In the genomic region with DNA sequence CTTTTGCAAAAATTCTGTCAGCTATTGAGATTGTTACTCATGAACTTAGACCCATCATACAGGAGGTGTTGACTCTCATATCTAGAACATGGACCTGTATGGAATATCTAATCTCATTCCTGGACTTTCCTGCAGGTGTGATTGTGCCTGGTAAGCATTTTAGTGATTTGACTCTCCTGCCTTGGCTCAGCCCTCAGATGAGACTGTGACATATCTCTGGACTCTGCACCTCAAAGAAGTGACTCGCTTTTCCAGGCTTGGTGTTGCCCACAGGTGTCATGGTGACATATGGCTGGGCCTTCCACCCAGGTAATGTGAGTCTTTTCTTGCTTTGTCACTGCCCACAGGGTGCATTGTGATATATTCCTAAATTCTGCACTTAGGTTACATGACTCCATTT, we compare ENCODE assay signal across 19 cellular contexts. TPM values are rescaled to one million over a fixed set of nuclear protein-coding genes. Genes with fewer than 3 reads are reported as not detected.
DNase-seq lines count a peak whose midpoint lies in the region; ATAC-seq, FAIRE-seq and TF ChIP-seq lines count a peak whose summit lies in the region.
"Had no signal": no experiment of that assay in that cellular context is flagged by ENCODE, and none has a peak within 500 bp of the region (broad histone marks: within the 10 kb centered on the region; RNA-seq: fewer than 3 reads in every experiment).

No MANE protein-coding gene starts in this region.

- H4K20me1 ChIP-seq in IMR-90 (ENCODE audit: insufficient read depth, low read length) (no peaks in the 10 kb centered on the region), HepG2 (ENCODE audit: insufficient read depth, low read length) (no peaks in the 10 kb centered on the region)
- H4K20me1 ChIP-seq: BLaER1 treated with 17β-estradiol and CSF1 and Interleukin-3, amounts not matched to agents 10 nM and 100 nM had no signal

- no peak overlapping the region for H2AFZ ChIP-seq in IMR-90 (replicated peaks; ENCODE audit: low read length, poor library complexity)
- H2AFZ ChIP-seq in HepG2 (ENCODE audit: low read length), result no peak overlapping the region

- dilution Hi-C loops in IMR-90 (cut with HindIII; ENCODE audit: low sequenced_read_pairs, unreplicated experiment), result no loop called here

- H3K23ac ChIP-seq in IMR-90 (ENCODE audit: low read depth, low read length), result no peak overlapping the region

- ATAC-seq in IMR-90 (ENCODE audit: low read depth), result no peak
- no peak for ATAC-seq in HepG2
- no peak for ATAC-seq in HG03469 (IDR thresholded peaks at IDR 0.05; ENCODE audit: unreplicated experiment)

- H3K9ac ChIP-seq in IMR-90 (ENCODE audit: low read depth, low read length) (no peak overlapping the region), HepG2 (ENCODE audit: insufficient read depth, low read depth, low read length) (no peak overlapping the region)
- H3K9ac ChIP-seq: BLaER1 treated with 17β-estradiol and CSF1 and Interleukin-3, amounts not matched to agents 10 nM and 100 nM had no signal

- CTCF ChIA-PET in IMR-90 (lab: Yijun Ruan, JAX), result no interaction called here
- CTCF ChIA-PET in HepG2 (lab: Yijun Ruan, JAX; ENCODE audit: low intra/inter-chr PET ratio, low total read pairs), result no interaction called here

- in situ Hi-C loops in IMR-90 (cut with MboI; ENCODE audit: low sequenced_read_pairs) (no loop called here), HepG2 (cut with HindIII; ENCODE audit: extremely low pct_ligation_motif_present, low pct_unique_long_range_greater_than_20kb) (loop anchor here (5.0 kb wide), 1 partner anchor 110 kb away; no protein-coding TSS in a partner anchor)

- no peak overlapping the region for H2AK9ac ChIP-seq in IMR-90 (replicated peaks; ENCODE audit: low read depth, low read length, poor library complexity)

- no peak overlapping the region for H3K18ac ChIP-seq in IMR-90 (ENCODE audit: low read depth, low read length)

- H3K4me1 ChIP-seq in IMR-90 (ENCODE audit: control insufficient read depth, insufficient read depth, low read length), result no peaks in the 10 kb centered on the region
- H3K4me1 ChIP-seq in HepG2 (ENCODE audit: insufficient read depth, low read length), result no peaks in the 10 kb centered on the region
- no peaks in the 10 kb centered on the region for H3K4me1 ChIP-seq in small intestine (ENCODE audit: control insufficient read depth in 2 of 2, insufficient read depth in 1 of 2, low read depth in 1 of 2, low read length in 1 of 2)
- H3K4me1 ChIP-seq: BE2C; BLaER1 treated with 17β-estradiol and CSF1 and Interleukin-3, amounts not matched to agents 10 nM and 100 nM; HAP-1 had no signal

- no peak overlapping the region for H4K8ac ChIP-seq in IMR-90 (ENCODE audit: low read depth in 2 of 2, low read length in 2 of 2)

- DNase-seq in IMR-90 (no peak), HepG2 (ENCODE audit: low spot score) (no peak), small intestine (peak; percentile 79), Ammon's horn (ENCODE audit: low spot score) (no peak)
- no peak for DNase-seq in stimulated activated CD4-positive, alpha-beta T cell treated with anti-CD3 and anti-CD28 coated beads, Interleukin-12 subunit alpha, Interleukin-12 subunit beta, amount 100 ng/mL, for 4 hours
- DNase-seq: BE2C; CD4-positive, alpha-beta T cell; CD8-positive, alpha-beta memory T cell; DMS 273 treated with DMSO at 0.1 percent for 48 hours; DND-41; GOT3; HFFc6 had no signal

- H3K9me3 ChIP-seq in IMR-90 (ENCODE audit: control insufficient read depth, insufficient read depth, low read length) (0 out of 2 replicates have a peak, but pooled peaks cover 2% of the 10 kb centered on the region), HepG2 (ENCODE audit: low read length) (peaks cover 62% of the 10 kb centered on the region), small intestine (ENCODE audit: control insufficient read depth, low read depth) (peaks cover 2% of the 10 kb centered on the region)
- H3K9me3 ChIP-seq: BE2C, HAP-1 had no signal

- no peaks in the 10 kb centered on the region for H3K36me3 ChIP-seq in IMR-90 (ENCODE audit: control insufficient read depth, insufficient read depth, low read length)
- no peaks in the 10 kb centered on the region for H3K36me3 ChIP-seq in HepG2 (replicated peaks in 1 of 2; ENCODE audit: control insufficient read depth in 1 of 2, insufficient read depth in 2 of 2, low read length in 2 of 2)
- H3K36me3 ChIP-seq in small intestine (ENCODE audit: control insufficient read depth in 2 of 2, insufficient read depth in 2 of 2, low read length in 2 of 2), result no peaks in the 10 kb centered on the region
- H3K36me3 ChIP-seq: BE2C; BLaER1 treated with 17β-estradiol and CSF1 and Interleukin-3, amounts not matched to agents 10 nM and 100 nM; HAP-1 had no signal

- H3K27ac ChIP-seq in IMR-90 (ENCODE audit: insufficient read depth, low read length) (no peak overlapping the region), HepG2 (ENCODE audit: extremely low read length, insufficient read depth, low read length) (no peak overlapping the region), small intestine (ENCODE audit: low read depth in 1 of 2, low read length in 1 of 2) (no peak overlapping the region)
- H3K27ac ChIP-seq: BLaER1 treated with 17β-estradiol and CSF1 and Interleukin-3, amounts not matched to agents 10 nM and 100 nM had no signal

- H3K79me2 ChIP-seq in HepG2 (ENCODE audit: insufficient read depth, low read length), result no peaks in the 10 kb centered on the region

- H2BK5ac ChIP-seq in IMR-90 (ENCODE audit: low read depth, low read length, poor library complexity, severe bottlenecking), result no peak overlapping the region

- WGBS in IMR-90 (ENCODE audit: extremely low coverage in 2 of 2, insufficient read length in 1 of 2), 2 experiments, result no CpG with 5 or more reads among the region's 1 CpG
- 0% methylated on average over 1 of the region's 1 CpG for WGBS in HepG2 (ENCODE audit: low lambda C conversion rate)
- WGBS in small intestine, 3 donors, result 65 to 68% (median 68%) methylated on average over 1 of the region's 1 CpG

- H3K27me3 ChIP-seq in IMR-90 (ENCODE audit: control insufficient read depth, insufficient read depth, low read length), result no peaks in the 10 kb centered on the region
- no peaks in the 10 kb centered on the region for H3K27me3 ChIP-seq in HepG2 (ENCODE audit: control insufficient read depth in 1 of 2, insufficient read depth in 2 of 2, low read length in 2 of 2)
- no peaks in the 10 kb centered on the region for H3K27me3 ChIP-seq in small intestine (ENCODE audit: control insufficient read depth in 2 of 2, insufficient read depth in 2 of 2, low read length in 2 of 2)
- H3K27me3 ChIP-seq: BE2C; BLaER1 treated with 17β-estradiol and CSF1 and Interleukin-3, amounts not matched to agents 10 nM and 100 nM had no signal

- H2BK120ac ChIP-seq in IMR-90 (ENCODE audit: low read depth, low read length), result no peak overlapping the region

- H4K91ac ChIP-seq in IMR-90 (ENCODE audit: insufficient read depth, low read depth, low read length), result no peak overlapping the region

- H3K4me3 ChIP-seq in IMR-90 (ENCODE audit: insufficient read depth, low read depth, low read length) (no peak overlapping the region), HepG2 (replicated peaks in 1 of 3; ENCODE audit: insufficient read depth in 1 of 3, low read depth in 2 of 3, low read length in 3 of 3) (no peak overlapping the region), small intestine (ENCODE audit: low read depth in 1 of 2, low read length in 2 of 2) (no peak overlapping the region)
- H3K4me3 ChIP-seq: BLaER1 treated with 17β-estradiol and CSF1 and Interleukin-3, amounts not matched to agents 10 nM and 100 nM; HAP-1 had no signal

- H3K4me2 ChIP-seq in IMR-90 (ENCODE audit: low read depth, low read length) (no peak overlapping the region), HepG2 (ENCODE audit: low read depth, low read length) (no peak overlapping the region)
- H3K4me2 ChIP-seq: BLaER1 treated with 17β-estradiol and CSF1 and Interleukin-3, amounts not matched to agents 10 nM and 100 nM had no signal

- H3K79me1 ChIP-seq in IMR-90 (ENCODE audit: low read depth in 1 of 2, low read length in 2 of 2), result no peaks in the 10 kb centered on the region

- no peak overlapping the region for H3K56ac ChIP-seq in IMR-90 (ENCODE audit: extremely low read depth, insufficient read depth, low read length)

- H2AK5ac ChIP-seq in IMR-90 (ENCODE audit: low read depth, low read length), result no peak overlapping the region

- no peak overlapping the region for H4K5ac ChIP-seq in IMR-90 (ENCODE audit: low read depth, low read length)

- TF ChIP-seq EP300 in HepG2 (IDR thresholded peaks at IDR 0.05; ENCODE audit: low read depth in 2 of 2, low read length in 2 of 2) (no peak), HepG2 (CRISPR knock-in tag; IDR thresholded peaks at IDR 0.05; ENCODE audit: borderline replicate concordance) (no peak)

- no peak for TF ChIP-seq RAD21 in IMR-90 (IDR thresholded peaks at IDR 0.05; ENCODE audit: low read length)
- TF ChIP-seq RAD21 in HepG2 (CRISPR knock-in tag; IDR thresholded peaks at IDR 0.05), result no peak

- H2BK15ac ChIP-seq in IMR-90 (ENCODE audit: low read depth, low read length), result no peak overlapping the region

- H3K9me1 ChIP-seq in IMR-90 (ENCODE audit: insufficient read depth, low read length), result no peaks in the 10 kb centered on the region

- no peak overlapping the region for H3K14ac ChIP-seq in IMR-90 (replicated peaks; ENCODE audit: low read depth, low read length)

- POLR2A ChIA-PET in IMR-90 (lab: Charles Lee; ENCODE audit: unreplicated experiment), result no interaction called here
- POLR2A ChIA-PET in HepG2 (lab: Yijun Ruan, JAX), result no interaction called here

- FAIRE-seq in HepG2 (lab: Jason Lieb, UNC) (no peak), small intestine (lab: Jason Lieb, UNC) (no peak)
- FAIRE-seq: D721Med, G401.6, GM12892, H54 had no signal

- TF ChIP-seq POLR2A in IMR-90 (IDR thresholded peaks at IDR 0.05; ENCODE audit: low read depth, low read length) (no peak), HepG2 (IDR thresholded peaks at IDR 0.05; ENCODE audit: insufficient read depth in 1 of 2, low read depth in 2 of 2, low read length in 2 of 2) (no peak)

- no peak for TF ChIP-seq CTCF in IMR-90 (conservative IDR thresholded peaks at IDR 0.05; ENCODE audit: low read depth, low read length)
- TF ChIP-seq CTCF in HepG2 (CRISPR knock-in tag; IDR thresholded peaks at IDR 0.05), result no peak

- BruUV-seq in IMR-90 (replicated peaks; lab: Mats Ljungman, UMichigan) (no TSS peak), HepG2 (replicated peaks; lab: Mats Ljungman, UMichigan) (no TSS peak)

- H3K4ac ChIP-seq in IMR-90 (ENCODE audit: low read depth, low read length), result no peak overlapping the region

- no peak overlapping the region for H2BK20ac ChIP-seq in IMR-90 (ENCODE audit: low read depth, low read length)

- intact Hi-C loops in IMR-90 (cut with micrococcal nuclease), result no loop called here
- intact Hi-C loops in HepG2 (cut with micrococcal nuclease; ENCODE audit: unreplicated experiment), result no loop called here

RNA-seq across cellular contexts. Expression of a gene that starts 17.8 kb away (rescaled TPM):
- total RNA-seq in IMR-90 (2012; rRNA removed) (1.9 and 2.0 TPM in 2 replicates), HepG2 (2016; rRNA removed; fragmentation: Illumina TruSeq; extraction: Trizol) (not detected in 2 replicates)
- polyA plus RNA-seq in IMR-90 (2012; rRNA removed) (1.0 and 1.2 TPM in 2 replicates), HepG2 (2011; rRNA removed) (not detected in 2 replicates), small intestine (1 to 10 TPM in 1 of 3 donors, under 1 TPM in 1, not detected in 1; 0.42 to 1.3 TPM)
- 0.36 and 0.82 TPM in 2 replicates for polyA plus RNA-seq in IMR-90 (2012; cell fraction: cytosol; rRNA removed)
- 0.50 and 1.4 TPM in 2 replicates for polyA plus RNA-seq in IMR-90 (2012; cell fraction: nucleus; rRNA removed; ENCODE audit: low replicate concordance)
- not detected in 2 replicates for total RNA-seq in HepG2 (2016; cell fraction: cytosol; rRNA removed; fragmentation: Illumina TruSeq; extraction: Trizol; ENCODE audit: low read depth)
- total RNA-seq in HepG2 (2016; cell fraction: insoluble cytoplasmic fraction; rRNA removed; fragmentation: Illumina TruSeq; extraction: Trizol), result not detected in 2 replicates
- total RNA-seq in HepG2 (2016; cell fraction: membrane; rRNA removed; fragmentation: Illumina TruSeq; extraction: Trizol), result not detected in 2 replicates
- not detected in 2 replicates for total RNA-seq in HepG2 (2016; cell fraction: nucleus; rRNA removed; fragmentation: Illumina TruSeq; extraction: Trizol)
- not detected in 2 replicates for polyA plus RNA-seq in HepG2 (2011; cell fraction: cytosol; rRNA removed)
- polyA plus RNA-seq in HepG2 (2011; cell fraction: nucleus; rRNA removed), result not detected in 2 replicates
- not detected in 2 replicates for polyA plus RNA-seq in HepG2 (2012)
- not detected in 2 replicates for polyA plus RNA-seq in HepG2 (2016; cell fraction: cytosol; fragmentation: Illumina TruSeq; extraction: Trizol; ENCODE audit: low read depth)
- not detected in 2 replicates for polyA plus RNA-seq in HepG2 (2016; cell fraction: insoluble cytoplasmic fraction; fragmentation: Illumina TruSeq; extraction: Trizol; ENCODE audit: low read depth)
- polyA plus RNA-seq in HepG2 (2016; cell fraction: membrane; fragmentation: Illumina TruSeq; extraction: Trizol; ENCODE audit: low read depth), result not detected in 2 replicates
- not detected in 2 replicates for polyA plus RNA-seq in HepG2 (2016; cell fraction: nucleus; fragmentation: Illumina TruSeq; extraction: Trizol; ENCODE audit: insufficient read depth, low read depth)
- not detected in 2 replicates for polyA minus RNA-seq in HepG2 (2011; rRNA and poly(A)+ RNA removed; ENCODE audit: low replicate concordance)
- polyA minus RNA-seq in HepG2 (2011; cell fraction: cytosol; rRNA and poly(A)+ RNA removed), result not detected in 2 replicates
- not detected in 2 replicates for polyA minus RNA-seq in HepG2 (2011; cell fraction: nucleus; rRNA and poly(A)+ RNA removed)
